In genomic region chr7:132899833-132900232, GRCh38 we compare ENCODE assay signal across 18 cellular contexts.
A peak's percentile ranks its signal among the peaks of the same experiment; 100 is the strongest.
DNase-seq lines count a peak whose midpoint lies in the region; ATAC-seq and TF ChIP-seq lines count a peak whose summit lies in the region.
"Had no signal": no experiment of that assay in that cellular context is flagged by ENCODE, and none has a peak within 500 bp of the region (broad histone marks: within the 10 kb centered on the region; RNA-seq: fewer than 3 reads in every experiment).

No MANE protein-coding gene starts in this region.

- H3K4me3 Mint-ChIP-seq in H9: no peak overlapping the region
- no peak overlapping the region for H3K4me3 Mint-ChIP-seq in effector memory CD8-positive, alpha-beta T cell
- H3K4me3 Mint-ChIP-seq: activated naive CD4-positive, alpha-beta T cell treated with anti-CD3 and anti-CD28 coated beads for 36 hours; CD14-positive monocyte; dendritic cell treated with granulocyte-macrophage colony-stimulating factor and Interleukin-4, amounts not matched to agents 40 ng/mL and 50 ng/mL, for 4 days; IgD-negative memory B cell had no signal

- H3K79me1 ChIP-seq in H9 (ENCODE audit: insufficient read depth, low read depth, low read length, poor library complexity, severe bottlenecking): peaks cover 2% of the 10 kb centered on the region

- H3K36me3 ChIP-seq in hepatocyte (replicated peaks; ENCODE audit: insufficient read depth, low read depth): no peaks in the 10 kb centered on the region

- H3K4me1 ChIP-seq in H9 (ENCODE audit: insufficient read depth, low read length) (no peaks in the 10 kb centered on the region), hepatocyte (ENCODE audit: insufficient read depth) (no peaks in the 10 kb centered on the region)
- H3K4me1 ChIP-seq: SJSA1 had no signal

- H3K27me3 Mint-ChIP-seq in H9 (ENCODE audit: low read depth): no peaks in the 10 kb centered on the region
- H3K27me3 Mint-ChIP-seq in effector memory CD8-positive, alpha-beta T cell: no peaks in the 10 kb centered on the region
- H3K27me3 Mint-ChIP-seq: dendritic cell treated with granulocyte-macrophage colony-stimulating factor and Interleukin-4, amounts not matched to agents 40 ng/mL and 50 ng/mL, for 4 days; IgD-negative memory B cell had no signal

- H3K9me3 Mint-ChIP-seq in H9: no peaks in the 10 kb centered on the region; a peak in 3 of 5 replicates
- H3K9me3 Mint-ChIP-seq in effector memory CD8-positive, alpha-beta T cell: no peaks in the 10 kb centered on the region

- no peaks in the 10 kb centered on the region for H3K23me2 ChIP-seq in H9 (ENCODE audit: insufficient read length, low read depth, low read length, poor library complexity, severe bottlenecking)

- H2AK5ac ChIP-seq in H9 (ENCODE audit: insufficient read length, low read length): no peak overlapping the region

- H3K79me2 ChIP-seq in H9 (ENCODE audit: insufficient read depth, low read length): no peaks in the 10 kb centered on the region
- H3K79me2 ChIP-seq in hepatocyte: peaks cover 2% of the 10 kb centered on the region

- no peak overlapping the region for H3K27ac Mint-ChIP-seq in H9
- H3K27ac Mint-ChIP-seq in effector memory CD8-positive, alpha-beta T cell: no peak overlapping the region
- H3K27ac Mint-ChIP-seq: activated naive CD4-positive, alpha-beta T cell treated with anti-CD3 and anti-CD28 coated beads for 36 hours; CD14-positive monocyte; dendritic cell treated with granulocyte-macrophage colony-stimulating factor and Interleukin-4, amounts not matched to agents 40 ng/mL and 50 ng/mL, for 4 days had no signal

- H3K18ac ChIP-seq in H9 (ENCODE audit: insufficient read length, low read depth, low read length): no peak overlapping the region

- no peak overlapping the region for H4K91ac ChIP-seq in H9 (ENCODE audit: insufficient read length, low read depth, low read length)

- H2AFZ ChIP-seq in H9 (ENCODE audit: low read length) (no peak overlapping the region), hepatocyte (no peak overlapping the region)

- H3K4me3 ChIP-seq in AG09309 (ENCODE audit: control insufficient read depth, low read depth, low read length) (no peak overlapping the region), hepatocyte (no peak overlapping the region)
- H3K4me3 ChIP-seq: SJSA1, skin epidermis had no signal

- ATAC-seq in effector memory CD8-positive, alpha-beta T cell (replicated peaks): no peak
- no peak for ATAC-seq in GM18867 (IDR thresholded peaks at IDR 0.05; ENCODE audit: unreplicated experiment)

- H2BK12ac ChIP-seq in H9 (ENCODE audit: insufficient read length, low read depth, low read length): no peak overlapping the region

- no peaks in the 10 kb centered on the region for H3K9me3 ChIP-seq in H9 (ENCODE audit: control insufficient read depth, low read depth, low read length)
- H3K9me3 ChIP-seq in hepatocyte (ENCODE audit: low read depth): no peaks in the 10 kb centered on the region
- H3K9me3 ChIP-seq: SJSA1 had no signal

- no peak overlapping the region for H2BK120ac ChIP-seq in H9 (ENCODE audit: low read depth, low read length, poor library complexity, severe bottlenecking)

- no peak overlapping the region for H3K14ac ChIP-seq in H9 (ENCODE audit: insufficient read depth, low read length)

- H3K23ac ChIP-seq in H9 (ENCODE audit: insufficient read length, low read depth, low read length): no peak overlapping the region

- H3K56ac ChIP-seq in H9 (ENCODE audit: insufficient read length, low read depth, low read length): no peak overlapping the region

- no peak overlapping the region for H2BK5ac ChIP-seq in H9 (ENCODE audit: insufficient read length, low read length)

- TF ChIP-seq CTCF in AG09309 (IDR thresholded peaks at IDR 0.05; ENCODE audit: control insufficient read depth, insufficient read depth, low read depth, low read length, missing control alignments) (peak; percentile 14), H9 (conservative IDR thresholded peaks at IDR 0.05) (peak; percentile 19; the same call in 2 of the 3 replicates), VCaP (conservative IDR thresholded peaks at IDR 0.05) (peak; percentile 50), hepatocyte (IDR thresholded peaks at IDR 0.05; ENCODE audit: poor library complexity) (peak; percentile 4)

- H3T11ph ChIP-seq in H9 (ENCODE audit: low read length): no peak overlapping the region

- no peaks in the 10 kb centered on the region for H3K27me3 ChIP-seq in H9 (ENCODE audit: insufficient read depth, low read length)
- H3K27me3 ChIP-seq in hepatocyte: no peaks in the 10 kb centered on the region
- H3K27me3 ChIP-seq: SJSA1 had no signal

- no peak overlapping the region for H4K8ac ChIP-seq in H9 (replicated peaks; ENCODE audit: insufficient read length, low read depth, low read length)

- H4K20me1 ChIP-seq in H9 (ENCODE audit: control insufficient read depth, insufficient read depth, insufficient read length) (no peaks in the 10 kb centered on the region), hepatocyte (ENCODE audit: insufficient read depth, poor library complexity, severe bottlenecking) (no peaks in the 10 kb centered on the region)

- H3K9me2 ChIP-seq in hepatocyte (replicated peaks; ENCODE audit: insufficient read depth): no peaks in the 10 kb centered on the region

- no peak overlapping the region for H2BK20ac ChIP-seq in H9 (ENCODE audit: low read depth, low read length, poor library complexity, severe bottlenecking)

- H3K9ac ChIP-seq in H9 (ENCODE audit: extremely low read depth, insufficient read length, low read length): no peak overlapping the region

- no peak overlapping the region for H3K4ac ChIP-seq in H9 (ENCODE audit: low read depth, low read length)

- no peak overlapping the region for H4K5ac ChIP-seq in H9 (ENCODE audit: insufficient read length, low read depth, low read length)

- H3K4me2 ChIP-seq in H9 (ENCODE audit: insufficient read depth, insufficient read length, low read length) (no peak overlapping the region), hepatocyte (no peak overlapping the region)

- H2BK15ac ChIP-seq in H9 (ENCODE audit: low read depth, low read length): no peak overlapping the region

- no peaks in the 10 kb centered on the region for H3K4me1 Mint-ChIP-seq in H9
- H3K4me1 Mint-ChIP-seq in effector memory CD8-positive, alpha-beta T cell (ENCODE audit: low read depth in 2 of 2): peaks cover 3% of the 10 kb centered on the region in 2 donors
- H3K4me1 Mint-ChIP-seq: CD14-positive monocyte had no signal

- H3K27ac ChIP-seq in H9 (ENCODE audit: insufficient read length, low read depth, low read length) (no peak overlapping the region), VCaP (no peak overlapping the region), hepatocyte (no peak overlapping the region)
- H3K27ac ChIP-seq: SJSA1, skin epidermis had no signal

- H3K36me3 Mint-ChIP-seq in H9 (ENCODE audit: insufficient read depth in 1 of 3, low read depth in 3 of 3): peaks cover 12 to 20% (median 17%) of the 10 kb centered on the region in 3 experiments; a peak in 5 of 7 replicates
- no peaks in the 10 kb centered on the region for H3K36me3 Mint-ChIP-seq in effector memory CD8-positive, alpha-beta T cell (ENCODE audit: insufficient read depth)

- no peak for DNase-seq in AG09309 (ENCODE audit: low read depth)
- DNase-seq in H9: no peak
- no peak for DNase-seq in hepatocyte (ENCODE audit: low spot score)
- no peak for DNase-seq in NCI-H510A treated with DMSO at 0.1 percent for 48 hours (lab: John Stamatoyannopoulos, UW)
- DNase-seq in pons (ENCODE audit: low spot score): no peak
- DNase-seq in effector memory CD8-positive, alpha-beta T cell: no peak
- DNase-seq: activated CD4-positive, alpha-beta T cell treated with anti-CD3 and anti-CD28 coated beads for 48 hours; activated naive CD4-positive, alpha-beta T cell treated with anti-CD3 and anti-CD28 coated beads for 36 hours; NCI-H1105; stimulated activated CD4-positive, alpha-beta T cell treated with anti-CD3 and anti-CD28 coated beads, Interleukin-4, amount 100 ng/mL, for 4 hours; T-helper 9 cell had no signal

- WGBS in H9 (ENCODE audit: extremely low coverage, insufficient read length, low lambda C conversion rate): no CpG with 5 or more reads among the region's 4 CpGs
- WGBS in hepatocyte (ENCODE audit: low lambda C conversion rate, missing lambda C conversion rate): 98% methylated on average over 4 of the region's 4 CpGs
